8 cellular contexts compared by ENCODE assay signal in genomic region chr4:170090667-170091052, GRCh38. TPM values are rescaled to one million over a fixed set of nuclear protein-coding genes. Genes with fewer than 3 reads are reported as not detected.
A peak's percentile ranks its signal among the peaks of the same experiment; 100 is the strongest.
DNase-seq lines count a peak whose midpoint lies in the region; ATAC-seq lines count a peak whose summit lies in the region.

No MANE protein-coding gene starts in this region.

- no peak overlapping the region for H3K27ac Mint-ChIP-seq in stimulated activated naive CD8-positive, alpha-beta T cell treated with anti-CD3 and anti-CD28 coated beads, Interleukin-15, Interleukin-2, amounts not matched to agents 100 ng/mL and 50 ng/mL, for 24 hours
- no peak overlapping the region for H3K27ac Mint-ChIP-seq in activated naive CD8-positive, alpha-beta T cell treated with anti-CD3 and anti-CD28 coated beads, Interleukin-2, amount 10 ng/mL, durations not matched to agents 7 days and 5 days
- no peak overlapping the region for H3K27ac Mint-ChIP-seq in memory B cell

- H3K36me3 ChIP-seq in HAP-1 (replicated peaks) = peaks cover 4% of the 10 kb centered on the region

- peak overlapping the region; percentile 31 for H3K4me3 Mint-ChIP-seq in stimulated activated naive CD8-positive, alpha-beta T cell treated with anti-CD3 and anti-CD28 coated beads, Interleukin-15, Interleukin-2, amounts not matched to agents 100 ng/mL and 50 ng/mL, for 24 hours
- H3K4me3 Mint-ChIP-seq in activated naive CD8-positive, alpha-beta T cell treated with anti-CD3 and anti-CD28 coated beads, Interleukin-2, amount 10 ng/mL, durations not matched to agents 7 days and 5 days = peak overlapping the region; percentile 64
- H3K4me3 Mint-ChIP-seq in memory B cell = peak overlapping the region; percentile 32

- peaks cover 10% of the 10 kb centered on the region for H3K4me1 Mint-ChIP-seq in stimulated activated naive CD8-positive, alpha-beta T cell treated with anti-CD3 and anti-CD28 coated beads, Interleukin-15, Interleukin-2, amounts not matched to agents 100 ng/mL and 50 ng/mL, for 24 hours (ENCODE audit: low read depth)
- H3K4me1 Mint-ChIP-seq in activated naive CD8-positive, alpha-beta T cell treated with anti-CD3 and anti-CD28 coated beads, Interleukin-2, amount 10 ng/mL, durations not matched to agents 7 days and 5 days = peaks cover 8% of the 10 kb centered on the region
- peaks cover 3% of the 10 kb centered on the region for H3K4me1 Mint-ChIP-seq in memory B cell

- H3K27me3 ChIP-seq in HAP-1 (ENCODE audit: low read depth) = no peaks in the 10 kb centered on the region

- H3K9me3 Mint-ChIP-seq in stimulated activated naive CD8-positive, alpha-beta T cell treated with anti-CD3 and anti-CD28 coated beads, Interleukin-15, Interleukin-2, amounts not matched to agents 100 ng/mL and 50 ng/mL, for 24 hours = no peaks in the 10 kb centered on the region
- no peaks in the 10 kb centered on the region for H3K9me3 Mint-ChIP-seq in activated naive CD8-positive, alpha-beta T cell treated with anti-CD3 and anti-CD28 coated beads, Interleukin-2, amount 10 ng/mL, durations not matched to agents 7 days and 5 days
- H3K9me3 Mint-ChIP-seq in memory B cell = no peaks in the 10 kb centered on the region

- no peaks in the 10 kb centered on the region for H3K9me3 ChIP-seq in HAP-1

- H3K27me3 Mint-ChIP-seq in stimulated activated naive CD8-positive, alpha-beta T cell treated with anti-CD3 and anti-CD28 coated beads, Interleukin-15, Interleukin-2, amounts not matched to agents 100 ng/mL and 50 ng/mL, for 24 hours = peaks cover 49% of the 10 kb centered on the region
- peaks cover 31% of the 10 kb centered on the region for H3K27me3 Mint-ChIP-seq in activated naive CD8-positive, alpha-beta T cell treated with anti-CD3 and anti-CD28 coated beads, Interleukin-2, amount 10 ng/mL, durations not matched to agents 7 days and 5 days
- H3K27me3 Mint-ChIP-seq in memory B cell = peaks cover 10% of the 10 kb centered on the region

- POLR2A ChIA-PET in activated naive CD8-positive, alpha-beta T cell treated with anti-CD3 and anti-CD28 coated beads, Interleukin-2, amount 10 ng/mL, durations not matched to agents 7 days and 5 days (lab: Charles Lee) = no interaction called here

- ATAC-seq in stimulated activated naive CD8-positive, alpha-beta T cell treated with anti-CD3 and anti-CD28 coated beads, Interleukin-15, Interleukin-2, amounts not matched to agents 100 U/mL and 50 U/mL, for 24 hours = no peak
- no peak for ATAC-seq in activated naive CD8-positive, alpha-beta T cell treated with anti-CD3 and anti-CD28 coated beads, Interleukin-2, amount 10 ng/mL, durations not matched to agents 7 days and 5 days (ENCODE audit: low read depth)
- no peak for ATAC-seq in memory B cell (ENCODE audit: low read depth)
- ATAC-seq in HG03442 (IDR thresholded peaks at IDR 0.05; ENCODE audit: unreplicated experiment) = no peak
- ATAC-seq in HG03039 (IDR thresholded peaks at IDR 0.05; ENCODE audit: unreplicated experiment) = no peak

- H3K36me3 Mint-ChIP-seq in stimulated activated naive CD8-positive, alpha-beta T cell treated with anti-CD3 and anti-CD28 coated beads, Interleukin-15, Interleukin-2, amounts not matched to agents 100 ng/mL and 50 ng/mL, for 24 hours (ENCODE audit: low read depth) = no peaks in the 10 kb centered on the region
- no peaks in the 10 kb centered on the region for H3K36me3 Mint-ChIP-seq in activated naive CD8-positive, alpha-beta T cell treated with anti-CD3 and anti-CD28 coated beads, Interleukin-2, amount 10 ng/mL, durations not matched to agents 7 days and 5 days
- no peaks in the 10 kb centered on the region for H3K36me3 Mint-ChIP-seq in memory B cell

- no peak for DNase-seq in stimulated activated naive CD8-positive, alpha-beta T cell treated with anti-CD3 and anti-CD28 coated beads, Interleukin-15, Interleukin-2, amounts not matched to agents 100 U/mL and 50 U/mL, for 24 hours
- DNase-seq in activated naive CD8-positive, alpha-beta T cell treated with anti-CD3 and anti-CD28 coated beads, Interleukin-2, amount 10 ng/mL, durations not matched to agents 7 days and 5 days = no peak
- DNase-seq in memory B cell (ENCODE audit: low spot score in 2 of 2) = no peak
- DNase-seq in NCI-H1930 (lab: John Stamatoyannopoulos, UW) = no peak
- no peak for DNase-seq in HAP-1 (ENCODE audit: low spot score in 2 of 2)

- H3K4me3 ChIP-seq in HAP-1 = no peak overlapping the region

- in situ Hi-C loops in HAP-1 (cut with MboI; ENCODE audit: low sequenced_read_pairs) = no loop called here

- peaks cover 28% of the 10 kb centered on the region for H3K4me1 ChIP-seq in HAP-1

RNA-seq across cellular contexts. Expression of gene AADAT, which starts 0.9 kb away (rescaled TPM):
- total RNA-seq in activated naive CD8-positive, alpha-beta T cell treated with anti-CD3 and anti-CD28 coated beads, Interleukin-2, amount 10 ng/mL, durations not matched to agents 7 days and 5 days = not detected
